In genomic region chrX:11533211-11533651, GRCh38 we compare ENCODE assay signal across 8 cellular contexts.
A peak's percentile ranks its signal among the peaks of the same experiment; 100 is the strongest.
DNase-seq lines count a peak whose midpoint lies in the region; ATAC-seq and TF ChIP-seq lines count a peak whose summit lies in the region.

No MANE protein-coding gene starts in this region.

- no peak overlapping the region for H3K27ac Mint-ChIP-seq in activated naive CD4-positive, alpha-beta T cell treated with anti-CD3 and anti-CD28 coated beads, Interleukin-2, amount 50 U/mL, for 72 hours
- no peak overlapping the region for H3K27ac Mint-ChIP-seq in activated T-helper 1 cell treated with anti-CD3 and anti-CD28 coated beads, Interleukin-12 subunit alpha, Interleukin-12 subunit beta, Interleukin-2, Interleukin-4 antibody, amounts not matched to agents 30 ng/mL and 10 ng/mL and 1 ng/mL, durations not matched to agents 14 hours and 24 hours and 36 hours

- POLR2A ChIA-PET in HCT116 (lab: Charles Lee): no interaction called here

- BruUV-seq in HCT116 (replicated peaks; lab: Mats Ljungman, UMichigan): no TSS peak

- TF ChIP-seq RAD21 in HCT116 (IDR thresholded peaks at IDR 0.05; ENCODE audit: low read depth): peak; percentile 70

- CTCF ChIA-PET in HCT116 (lab: Charles Lee): no interaction called here

- peaks cover 8% of the 10 kb centered on the region for H3K27me3 Mint-ChIP-seq in activated T-helper 1 cell treated with anti-CD3 and anti-CD28 coated beads, Interleukin-12 subunit alpha, Interleukin-12 subunit beta, Interleukin-2, Interleukin-4 antibody, amounts not matched to agents 30 ng/mL and 10 ng/mL and 1 ng/mL, durations not matched to agents 14 hours and 24 hours and 36 hours (ENCODE audit: insufficient read depth)

- intact Hi-C loops in HCT116 (cut with micrococcal nuclease): loop anchor here (1.0 to 5.0 kb wide), 4 partner anchors 191 to 1169 kb away; no protein-coding TSS in a partner anchor
- intact Hi-C loops in activated T-helper 1 cell treated with anti-CD3 and anti-CD28 coated beads, Interleukin-12 subunit alpha, Interleukin-12 subunit beta, Interleukin-2, Interleukin-4 antibody, amounts not matched to agents 30 ng/mL and 10 ng/mL and 1 ng/mL, durations not matched to agents 14 hours and 24 hours and 36 hours (cut with micrococcal nuclease): loop anchor here (1.0 to 5.0 kb wide), 6 partner anchors 191 to 1346 kb away; no protein-coding TSS in a partner anchor

- H3K9me3 ChIP-seq in HCT116 (ENCODE audit: control insufficient read depth in 1 of 2, insufficient read depth in 1 of 2, low read depth in 1 of 2, low read length in 2 of 2) (no peaks in the 10 kb centered on the region), Loucy (ENCODE audit: insufficient read depth, low read depth, low read length) (no peaks in the 10 kb centered on the region)

- H3K4me1 ChIP-seq in HCT116 (ENCODE audit: control insufficient read depth in 1 of 2, insufficient read depth in 2 of 2, low read length in 2 of 2) (no peaks in the 10 kb centered on the region), Loucy (ENCODE audit: insufficient read depth, low read length, poor library complexity, severe bottlenecking) (no peaks in the 10 kb centered on the region)

- no peaks in the 10 kb centered on the region for H3K36me3 Mint-ChIP-seq in activated naive CD4-positive, alpha-beta T cell treated with anti-CD3 and anti-CD28 coated beads, Interleukin-2, amount 50 U/mL, for 72 hours
- no peaks in the 10 kb centered on the region for H3K36me3 Mint-ChIP-seq in activated T-helper 1 cell treated with anti-CD3 and anti-CD28 coated beads, Interleukin-12 subunit alpha, Interleukin-12 subunit beta, Interleukin-2, Interleukin-4 antibody, amounts not matched to agents 30 ng/mL and 10 ng/mL and 1 ng/mL, durations not matched to agents 14 hours and 24 hours and 36 hours (ENCODE audit: low read depth)

- RAD21 ChIA-PET in HCT116 (lab: Charles Lee; ENCODE audit: low non-redundant PET in 1 of 2, low total read pairs in 2 of 2, uncharacterized antibody in 2 of 2, unreplicated experiment in 2 of 2): no interaction called here

- H3K27me3 ChIP-seq in HCT116 (ENCODE audit: insufficient read depth, low read length) (no peaks in the 10 kb centered on the region), Loucy (ENCODE audit: insufficient read depth, low read length, poor library complexity, severe bottlenecking) (no peaks in the 10 kb centered on the region)

- H3K4me1 Mint-ChIP-seq in activated T-helper 1 cell treated with anti-CD3 and anti-CD28 coated beads, Interleukin-12 subunit alpha, Interleukin-12 subunit beta, Interleukin-2, Interleukin-4 antibody, amounts not matched to agents 30 ng/mL and 10 ng/mL and 1 ng/mL, durations not matched to agents 14 hours and 24 hours and 36 hours (ENCODE audit: low read depth): no peaks in the 10 kb centered on the region

- ATAC-seq in activated naive CD4-positive, alpha-beta T cell treated with anti-CD3 and anti-CD28 coated beads, Interleukin-2, amount 50 U/mL, for 72 hours: peak; percentile 93 to 99
- ATAC-seq in HCT116: peak; percentile 78

- no peak overlapping the region for H3K27ac ChIP-seq in HCT116 (ENCODE audit: low read depth, low read length)

- no peaks in the 10 kb centered on the region for H3K9me3 Mint-ChIP-seq in activated naive CD4-positive, alpha-beta T cell treated with anti-CD3 and anti-CD28 coated beads, Interleukin-2, amount 50 U/mL, for 72 hours
- H3K9me3 Mint-ChIP-seq in activated T-helper 1 cell treated with anti-CD3 and anti-CD28 coated beads, Interleukin-12 subunit alpha, Interleukin-12 subunit beta, Interleukin-2, Interleukin-4 antibody, amounts not matched to agents 30 ng/mL and 10 ng/mL and 1 ng/mL, durations not matched to agents 14 hours and 24 hours and 36 hours: no peaks in the 10 kb centered on the region

- H3K4me2 ChIP-seq in HCT116 (ENCODE audit: low read length): no peak overlapping the region
- no peak overlapping the region for H3K4me2 ChIP-seq in Loucy (ENCODE audit: low read depth, low read length, poor library complexity, severe bottlenecking)

- H3K79me2 ChIP-seq in HCT116 (ENCODE audit: insufficient read depth, low read length) (no peaks in the 10 kb centered on the region), Loucy (ENCODE audit: insufficient read depth, low read length) (no peaks in the 10 kb centered on the region)

- no peaks in the 10 kb centered on the region for H3K9me2 ChIP-seq in HCT116 (ENCODE audit: insufficient read depth)
- no peaks in the 10 kb centered on the region for H3K9me2 ChIP-seq in Loucy (replicated peaks; ENCODE audit: low read depth, low read length)

- no peaks in the 10 kb centered on the region for H3F3A ChIP-seq in Loucy (ENCODE audit: low read depth)

- no peak for DNase-seq in activated naive CD4-positive, alpha-beta T cell treated with anti-CD3 and anti-CD28 coated beads, Interleukin-2, amount 50 U/mL, for 72 hours (ENCODE audit: low spot score in 2 of 2)
- no peak for DNase-seq in activated naive CD4-positive, alpha-beta T cell treated with Interleukin-2 at 50 U/mL for 16 hours
- peak; percentile 65 for DNase-seq in HCT116 (ENCODE audit: low read depth, low spot score)
- peak; percentile 36 for DNase-seq in OCI-M2 (lab: John Stamatoyannopoulos, UW; ENCODE audit: unreplicated experiment)
- DNase-seq in dedifferentiated amniotic fluid mesenchymal stem cell (ENCODE audit: extremely low spot score): peak; percentile 88
- DNase-seq in lung microvascular endothelial cell (ENCODE audit: low read depth in 2 of 2): peak; percentile 81 to 87
- no peak for DNase-seq in activated T-helper 1 cell treated with anti-CD3 and anti-CD28 coated beads, Interleukin-12 subunit alpha, Interleukin-12 subunit beta, Interleukin-2, Interleukin-4 antibody, amounts not matched to agents 30 ng/mL and 10 ng/mL and 1 ng/mL, durations not matched to agents 14 hours and 24 hours and 36 hours (ENCODE audit: low spot score)

- H3K4me3 ChIP-seq in HCT116 (replicated peaks in 1 of 2; ENCODE audit: low read depth in 1 of 2, low read length in 2 of 2) (no peak overlapping the region), Loucy (ENCODE audit: low read length, poor library complexity, severe bottlenecking) (no peak overlapping the region)

- no peak for TF ChIP-seq POLR2A in HCT116 (IDR thresholded peaks at IDR 0.05; ENCODE audit: borderline replicate concordance, extremely low read depth, insufficient read depth, insufficient read length)

- H2AFZ ChIP-seq in HCT116 (ENCODE audit: low read depth, low read length, poor library complexity, severe bottlenecking): no peak overlapping the region
- no peak overlapping the region; the same call in 1 of the 2 replicates for H2AFZ ChIP-seq in Loucy (ENCODE audit: low read length)

- TF ChIP-seq CTCF in HCT116 (IDR thresholded peaks at IDR 0.05 in 2 of 3, conservative IDR thresholded peaks at IDR 0.05 in 1 of 3; ENCODE audit: borderline replicate concordance in 1 of 3, insufficient read depth in 1 of 3, low read depth in 2 of 3, low read length in 2 of 3) (peak; percentile 41 to 99 (median 66); a peak in 5 of 6 replicates), Loucy (conservative IDR thresholded peaks at IDR 0.05; ENCODE audit: low read length) (peak; percentile 83)

- H3K36me3 ChIP-seq in HCT116 (ENCODE audit: control insufficient read depth in 1 of 2, insufficient read depth in 2 of 2, low read length in 2 of 2) (no peaks in the 10 kb centered on the region), Loucy (ENCODE audit: insufficient read depth, low read length) (no peaks in the 10 kb centered on the region)

- no peak overlapping the region for H3K4me3 Mint-ChIP-seq in activated T-helper 1 cell treated with anti-CD3 and anti-CD28 coated beads, Interleukin-12 subunit alpha, Interleukin-12 subunit beta, Interleukin-2, Interleukin-4 antibody, amounts not matched to agents 30 ng/mL and 10 ng/mL and 1 ng/mL, durations not matched to agents 14 hours and 24 hours and 36 hours

- H3K9ac ChIP-seq in HCT116 (ENCODE audit: low read length) (no peak overlapping the region), Loucy (ENCODE audit: low read depth, low read length, poor library complexity, severe bottlenecking) (no peak overlapping the region)

- H4K20me1 ChIP-seq in HCT116 (ENCODE audit: insufficient read depth): no peaks in the 10 kb centered on the region
- no peaks in the 10 kb centered on the region for H4K20me1 ChIP-seq in Loucy (ENCODE audit: insufficient read depth, low read length, poor library complexity, severe bottlenecking)

TF ChIP-seq in HCT116, 20 proteins besides CTCF, POLR2A, EP300 and RAD21:
- TF ChIP-seq FOSL1 (IDR thresholded peaks at IDR 0.05; ENCODE audit: low read depth): no peak
- TF ChIP-seq CEBPB (IDR thresholded peaks at IDR 0.05; ENCODE audit: low read depth): peak; percentile 68
TF ChIP-seq in HCT116: peak in this region for 1.

Comparison
In these comparisons a context has a peak if more than half of its experiments do, and no peak if none do; other contexts are left out.
1. DNase-seq: peak in HCT116 (single experiment), OCI-M2 (single experiment), dedifferentiated amniotic fluid mesenchymal stem cell (single experiment) and lung microvascular endothelial cell (2 of 2); none in activated naive CD4-positive, alpha-beta T cell treated with anti-CD3 and anti-CD28 coated beads, Interleukin-2, amount 50 U/mL, for 72 hours (0 of 2), activated naive CD4-positive, alpha-beta T cell treated with Interleukin-2 at 50 U/mL for 16 hours (single experiment) and activated T-helper 1 cell treated with anti-CD3 and anti-CD28 coated beads, Interleukin-12 subunit alpha, Interleukin-12 subunit beta, Interleukin-2, Interleukin-4 antibody, amounts not matched to agents 30 ng/mL and 10 ng/mL and 1 ng/mL, durations not matched to agents 14 hours and 24 hours and 36 hours (single experiment).